18 cellular contexts compared by ENCODE assay signal in the genomic region with DNA sequence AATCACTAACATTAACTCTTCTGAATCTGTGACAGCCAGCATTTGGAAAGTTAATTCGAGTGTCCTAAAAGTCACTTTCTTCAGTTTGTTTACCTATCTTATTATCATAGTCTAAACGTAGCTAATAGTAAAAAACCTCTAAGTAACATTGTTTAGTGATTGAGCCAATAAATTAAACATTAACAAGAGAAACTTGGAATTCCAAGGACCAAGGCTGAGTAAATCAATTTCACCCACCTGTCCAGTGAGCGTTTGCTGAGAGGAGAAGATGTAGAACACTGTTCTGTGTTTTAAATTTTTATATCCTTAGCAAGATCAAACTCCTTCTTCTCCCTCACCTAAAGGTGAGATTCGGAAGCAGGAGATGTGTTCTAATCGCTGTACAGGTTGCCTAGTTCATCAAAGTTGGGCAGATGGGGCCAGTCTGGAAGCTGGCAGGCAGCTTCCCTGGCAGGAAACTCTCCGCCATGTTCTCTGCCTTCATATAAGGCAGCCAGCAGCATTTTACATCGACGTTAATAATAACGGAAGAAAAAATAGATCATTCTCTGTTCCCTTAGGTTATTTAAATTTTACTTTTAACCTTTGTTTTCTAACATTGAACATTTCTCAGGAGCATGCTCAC.
A peak's percentile ranks its signal among the peaks of the same experiment; 100 is the strongest.
DNase-seq lines count a peak whose midpoint lies in the region; ATAC-seq, FAIRE-seq and TF ChIP-seq lines count a peak whose summit lies in the region.
"Had no signal": no experiment of that assay in that cellular context is flagged by ENCODE, and none has a peak within 500 bp of the region (broad histone marks: within the 10 kb centered on the region; RNA-seq: fewer than 3 reads in every experiment).

No MANE protein-coding gene starts in this region.

- H3K27ac Mint-ChIP-seq in nephron (peak overlapping the region; percentile 71 to 80 (median 73)), Calu3 (ENCODE audit: unreplicated experiment) (no peak overlapping the region)
- H3K27ac Mint-ChIP-seq: B cell; CD4-positive, alpha-beta T cell had no signal

- no peak overlapping the region for H3K4me3 Mint-ChIP-seq in nephron
- H3K4me3 Mint-ChIP-seq in Calu3 (ENCODE audit: low read depth, unreplicated experiment): no peak overlapping the region
- H3K4me3 Mint-ChIP-seq: B cell; CD4-positive, alpha-beta T cell had no signal

- no peaks in the 10 kb centered on the region for H3K9me3 ChIP-seq in body of pancreas
- H3K9me3 ChIP-seq in kidney (ENCODE audit: control insufficient read depth in 1 of 2, low read length in 2 of 2): no peaks in the 10 kb centered on the region
- H3K9me3 ChIP-seq in sigmoid colon: no peaks in the 10 kb centered on the region
- H3K9me3 ChIP-seq in trophoblast cell (ENCODE audit: insufficient read depth, low read depth, low read length): peaks cover 1% of the 10 kb centered on the region

- H2BK12ac ChIP-seq in trophoblast cell (ENCODE audit: low read length): no peak overlapping the region

- H3K27me3 ChIP-seq in body of pancreas (no peaks in the 10 kb centered on the region), sigmoid colon (no peaks in the 10 kb centered on the region), trophoblast cell (ENCODE audit: insufficient read depth, low read length) (no peaks in the 10 kb centered on the region)

- no peak overlapping the region for H3K14ac ChIP-seq in trophoblast cell (ENCODE audit: low read length)

- H3K9ac ChIP-seq in kidney (ENCODE audit: low read length in 2 of 2) (no peak overlapping the region), trophoblast cell (ENCODE audit: low read length) (no peak overlapping the region)
- H3K9ac ChIP-seq: GM23248 had no signal

- intact Hi-C loops in body of pancreas (cut with DNase I) (no loop called here), kidney (cut with DNase I) (no loop called here), sigmoid colon (cut with DNase I) (no loop called here), Calu3 (cut with micrococcal nuclease; ENCODE audit: unreplicated experiment) (no loop called here)

- H4K12ac ChIP-seq in trophoblast cell (ENCODE audit: low read depth, low read length): no peak overlapping the region

- TF ChIP-seq CTCF in body of pancreas (IDR thresholded peaks at IDR 0.05) (no peak), kidney (IDR thresholded peaks at IDR 0.05; ENCODE audit: borderline replicate concordance, extremely low read depth, insufficient read depth) (no peak), nephron (IDR thresholded peaks at IDR 0.05; ENCODE audit: unreplicated experiment in 3 of 3) (no peak), sigmoid colon (IDR thresholded peaks at IDR 0.05) (no peak), Calu3 (IDR thresholded peaks at IDR 0.05; ENCODE audit: unreplicated experiment) (no peak)

- no peak overlapping the region for H3K4ac ChIP-seq in trophoblast cell (ENCODE audit: low read depth, low read length)

- H3K79me1 ChIP-seq in trophoblast cell (ENCODE audit: low read length): no peaks in the 10 kb centered on the region

- no peak overlapping the region for H3K4me2 ChIP-seq in trophoblast cell (ENCODE audit: low read length)

- H3K36me3 Mint-ChIP-seq in nephron (ENCODE audit: low read depth) (peaks cover 3% of the 10 kb centered on the region), Calu3 (ENCODE audit: insufficient read depth, unreplicated experiment) (peaks cover 5% of the 10 kb centered on the region)

- no peak for TF ChIP-seq EP300 in sigmoid colon (IDR thresholded peaks at IDR 0.05)

- H2AK5ac ChIP-seq in trophoblast cell (ENCODE audit: low read length): no peak overlapping the region

- CTCF ChIA-PET in Calu3 (lab: Charles Lee): no interaction called here

- H3K36me3 ChIP-seq in body of pancreas (replicated peaks in 1 of 2; ENCODE audit: insufficient read depth in 1 of 2, low read depth in 2 of 2) (no peaks in the 10 kb centered on the region), kidney (ENCODE audit: control insufficient read depth in 1 of 2, insufficient read depth in 2 of 2, low read length in 2 of 2) (no peaks in the 10 kb centered on the region), sigmoid colon (no peaks in the 10 kb centered on the region), trophoblast cell (ENCODE audit: control insufficient read depth in 1 of 2, insufficient read depth in 2 of 2, low read length in 2 of 2) (peaks cover 1 to 2% of the 10 kb centered on the region in 2 experiments)

- peak; percentile 33 for FAIRE-seq in kidney (lab: Jason Lieb, UNC)
- FAIRE-seq: GM12891, GM19239, H54, HTR-8/SVneo had no signal

- no peak for TF ChIP-seq POLR2A in body of pancreas (IDR thresholded peaks at IDR 0.05)
- TF ChIP-seq POLR2A in sigmoid colon (IDR thresholded peaks at IDR 0.05): no peak

- H3K79me2 ChIP-seq in trophoblast cell (ENCODE audit: control insufficient read depth, insufficient read depth, low read length, poor library complexity): no peaks in the 10 kb centered on the region

- BruUV-seq in Calu3 (replicated peaks; lab: Mats Ljungman, UMichigan): no TSS peak

- no peak overlapping the region for H2BK5ac ChIP-seq in trophoblast cell (ENCODE audit: low read depth, low read length, poor library complexity)

- no peak overlapping the region for H3K18ac ChIP-seq in trophoblast cell (ENCODE audit: low read length)

- peaks cover 39% of the 10 kb centered on the region for H3K4me1 Mint-ChIP-seq in nephron
- peaks cover 13% of the 10 kb centered on the region for H3K4me1 Mint-ChIP-seq in Calu3 (ENCODE audit: low read depth, unreplicated experiment)
- H3K4me1 Mint-ChIP-seq: B cell had no signal

- no peak overlapping the region for H3K23ac ChIP-seq in trophoblast cell (ENCODE audit: low read length)

- no peak overlapping the region for H4K91ac ChIP-seq in trophoblast cell (ENCODE audit: low read depth, low read length)

- ATAC-seq in body of pancreas: peak; percentile 60
- ATAC-seq: HCT116 had no signal

- H3K27me3 Mint-ChIP-seq in nephron (ENCODE audit: low read depth): no peaks in the 10 kb centered on the region
- H3K27me3 Mint-ChIP-seq in Calu3 (ENCODE audit: unreplicated experiment): no peaks in the 10 kb centered on the region
- H3K27me3 Mint-ChIP-seq: B cell; CD4-positive, alpha-beta T cell had no signal

- H2AFZ ChIP-seq in trophoblast cell (ENCODE audit: insufficient read depth, low read length, poor library complexity): no peak overlapping the region
- H2AFZ ChIP-seq: GM23248 had no signal

- H3K27ac ChIP-seq in body of pancreas: peak overlapping the region in 3 of 4 donors; percentile 44 to 60 (median 58)
- no peak overlapping the region for H3K27ac ChIP-seq in kidney (ENCODE audit: low read depth in 2 of 2, low read length in 2 of 2)
- peak overlapping the region in 3 of 4 donors; percentile 25 to 69 (median 60) for H3K27ac ChIP-seq in sigmoid colon
- H3K27ac ChIP-seq in trophoblast cell (ENCODE audit: low read depth, low read length): no peak overlapping the region
- H3K27ac ChIP-seq: GM23248 had no signal

- peak in 1 of 4 donors; percentile 36 for DNase-seq in body of pancreas
- no peak for DNase-seq in kidney
- DNase-seq in sigmoid colon: no peak
- DNase-seq in activated T-cell treated with anti-CD3 and anti-CD28 coated beads for 4 hours: no peak
- no peak for DNase-seq in Calu3
- DNase-seq in trophoblast cell: no peak
- no peak for DNase-seq in AML-193 (lab: John Stamatoyannopoulos, UW)
- DNase-seq: C1 segment of cervical spinal cord; CD4-positive, alpha-beta T cell; DMS79; GM23248 had no signal

- no peak overlapping the region for H2BK120ac ChIP-seq in trophoblast cell (ENCODE audit: insufficient read depth, low read length, poor library complexity)

- H3K4me1 ChIP-seq in body of pancreas (peaks cover 45% of the 10 kb centered on the region), kidney (ENCODE audit: control insufficient read depth in 1 of 2, insufficient read depth in 1 of 2, low read depth in 1 of 2, low read length in 2 of 2) (peaks cover 5 to 11% of the 10 kb centered on the region in 2 donors), sigmoid colon (peaks cover 0 to 48% (median 38%) of the 10 kb centered on the region in 4 donors), trophoblast cell (ENCODE audit: control insufficient read depth in 1 of 2, insufficient read depth in 2 of 2, low read length in 2 of 2) (no peaks in the 10 kb centered on the region)

- 19 to 32% methylated on average over 9 of the region's 9 CpGs for WGBS in body of pancreas, 2 donors
- WGBS in sigmoid colon, 2 donors: 70 to 82% methylated on average over 9 of the region's 9 CpGs
- WGBS in trophoblast cell (ENCODE audit: extremely low coverage, insufficient coverage, insufficient read length): no CpG with 5 or more reads among the region's 9 CpGs

- H4K8ac ChIP-seq in trophoblast cell (ENCODE audit: low read depth, low read length): no peak overlapping the region

- H3K4me3 ChIP-seq in body of pancreas (no peak overlapping the region), kidney (ENCODE audit: low read length in 2 of 2) (no peak overlapping the region), sigmoid colon (no peak overlapping the region), trophoblast cell (ENCODE audit: low read depth, low read length) (no peak overlapping the region)
- H3K4me3 ChIP-seq: GM23248 had no signal

- no peaks in the 10 kb centered on the region for H3K9me3 Mint-ChIP-seq in nephron
- no peaks in the 10 kb centered on the region for H3K9me3 Mint-ChIP-seq in Calu3 (ENCODE audit: low read depth, unreplicated experiment)
- H3K9me3 Mint-ChIP-seq: CD4-positive, alpha-beta T cell had no signal

Comparison
In these comparisons a context has a peak if more than half of its experiments do, and no peak if none do; other contexts are left out.
1. H3K27ac ChIP-seq: peak in body of pancreas (3 of 4) and sigmoid colon (3 of 4); none in kidney (0 of 2) and trophoblast cell (single experiment).